17 cellular contexts compared by ENCODE assay signal in genomic region chr4:112378858-112379257, GRCh38.
DNase-seq lines count a peak whose midpoint lies in the region; ATAC-seq and TF ChIP-seq lines count a peak whose summit lies in the region.
"Had no signal": no experiment of that assay in that cellular context is flagged by ENCODE, and none has a peak within 500 bp of the region (broad histone marks: within the 10 kb centered on the region; RNA-seq: fewer than 3 reads in every experiment).

No MANE protein-coding gene starts in this region.

- H3K9me3 ChIP-seq in iPS-18c (ENCODE audit: control insufficient read depth, insufficient read depth, low read length) (no peaks in the 10 kb centered on the region), gastrocnemius medialis (no peaks in the 10 kb centered on the region)
- H3K9me3 ChIP-seq: breast epithelium, thyroid gland had no signal

- in situ Hi-C loops in gastrocnemius medialis (cut with MboI; ENCODE audit: low sequenced_read_pairs in 4 of 4) = no loop called here
- in situ Hi-C loops in KBM-7 (cut with MboI; ENCODE audit: low pct_unique_long_range_greater_than_20kb, low sequenced_read_pairs) = no loop called here

- H3K36me3 ChIP-seq in gastrocnemius medialis = no peaks in the 10 kb centered on the region
- H3K36me3 ChIP-seq: breast epithelium had no signal

- H3K27ac ChIP-seq in gastrocnemius medialis = no peak overlapping the region
- H3K27ac ChIP-seq: breast epithelium, thyroid gland had no signal

- ATAC-seq in GM18868 (IDR thresholded peaks at IDR 0.05; ENCODE audit: unreplicated experiment) (peak; percentile 60), WTC11 (peak; percentile 10), gastrocnemius medialis (peak in 1 of 2 donors; percentile 58), natural killer cell (no peak)

- CTCF ChIA-PET in WTC11 (lab: Charles Lee) = interaction anchor here (0.6 to 1.1 kb wide), 10 partner anchors 18 to 1305 kb away, joined by 3 to 11 read pairs (median 3); no protein-coding TSS in a partner anchor

- DNase-seq in WTC11 (ENCODE audit: low spot score) (no peak), gastrocnemius medialis (no peak), cortex of kidney (lab: John Stamatoyannopoulos, UW) (no peak), GM20000 (ENCODE audit: low spot score) (no peak), KBM-7 (no peak), natural killer cell (no peak)
- DNase-seq: activated CD4-positive, alpha-beta T cell treated with anti-CD3 and anti-CD28 coated beads, Interleukin-2, amount 50 U/mL, for 4 hours; activated T-cell treated with anti-CD3 and anti-CD28 coated beads for 4 hours; HCEC 1CT; NCI-H1694; NCI-H446; SW 1271; thyroid gland had no signal

- peak overlapping the region; percentile 59 for H3K4me3 Mint-ChIP-seq in WTC11
- H3K4me3 Mint-ChIP-seq in natural killer cell = no peak overlapping the region
- H3K4me3 Mint-ChIP-seq: activated naive CD4-positive, alpha-beta T cell treated with anti-CD3 and anti-CD28 coated beads, Interleukin-2, amount 50 U/mL, for 24 hours had no signal

- no peaks in the 10 kb centered on the region for H3K27me3 ChIP-seq in gastrocnemius medialis
- H3K27me3 ChIP-seq: breast epithelium, thyroid gland had no signal

- H3K4me3 ChIP-seq in iPS-18c (ENCODE audit: insufficient read depth, low read depth, low read length) (0 out of 2 replicates have a peak overlapping the region, but pooled peaks have one; percentile 0), gastrocnemius medialis (peak overlapping the region in 3 of 4 donors; percentile 19 to 41 (median 33))
- H3K4me3 ChIP-seq: breast epithelium, thyroid gland had no signal

- H3K27me3 Mint-ChIP-seq in WTC11 (ENCODE audit: low read depth) (peaks cover 39% of the 10 kb centered on the region), natural killer cell (ENCODE audit: low read depth in 2 of 2) (peaks cover 0 to 3% of the 10 kb centered on the region in 2 donors)
- H3K27me3 Mint-ChIP-seq: activated naive CD4-positive, alpha-beta T cell treated with anti-CD3 and anti-CD28 coated beads, Interleukin-2, amount 50 U/mL, for 24 hours had no signal

- TF ChIP-seq CTCF in WTC11 (IDR thresholded peaks at IDR 0.05) (no peak), gastrocnemius medialis (IDR thresholded peaks at IDR 0.05 in 4 of 5, conservative IDR thresholded peaks at IDR 0.05 in 1 of 5) (no peak), GM20000 (IDR thresholded peaks at IDR 0.05; ENCODE audit: extremely low read depth, missing control alignments) (no peak), natural killer cell (IDR thresholded peaks at IDR 0.05) (no peak)

- intact Hi-C loops in gastrocnemius medialis (cut with DNase I; ENCODE audit: low total_unique reads) = no loop called here
- intact Hi-C loops in natural killer cell (cut with micrococcal nuclease) = no loop called here

- H3K4me1 ChIP-seq in gastrocnemius medialis = no peaks in the 10 kb centered on the region
- H3K4me1 ChIP-seq: breast epithelium had no signal

- POLR2A ChIA-PET in WTC11 (lab: Charles Lee) = no interaction called here

- no peaks in the 10 kb centered on the region; the same call in 1 of the 2 replicates for H3K9me3 Mint-ChIP-seq in WTC11
- H3K9me3 Mint-ChIP-seq in natural killer cell = no peaks in the 10 kb centered on the region
- H3K9me3 Mint-ChIP-seq: activated naive CD4-positive, alpha-beta T cell treated with anti-CD3 and anti-CD28 coated beads, Interleukin-2, amount 50 U/mL, for 24 hours had no signal

- no peak for TF ChIP-seq POLR2A in gastrocnemius medialis (IDR thresholded peaks at IDR 0.05)

- H3K27ac Mint-ChIP-seq in WTC11 (no peak overlapping the region), natural killer cell (no peak overlapping the region)
- H3K27ac Mint-ChIP-seq: activated naive CD4-positive, alpha-beta T cell treated with anti-CD3 and anti-CD28 coated beads, Interleukin-2, amount 50 U/mL, for 24 hours had no signal

- H3K4me1 Mint-ChIP-seq in WTC11 (peaks cover 8% of the 10 kb centered on the region), natural killer cell (no peaks in the 10 kb centered on the region)
- H3K4me1 Mint-ChIP-seq: activated naive CD4-positive, alpha-beta T cell treated with anti-CD3 and anti-CD28 coated beads, Interleukin-2, amount 50 U/mL, for 24 hours had no signal

- no peaks in the 10 kb centered on the region for H3K36me3 Mint-ChIP-seq in WTC11
- no peaks in the 10 kb centered on the region for H3K36me3 Mint-ChIP-seq in natural killer cell

TF ChIP-seq in WTC11, 78 proteins besides CTCF, POLR2A, EP300 and RAD21:
- TF ChIP-seq GABPB1 (CRISPR knock-in tag; IDR thresholded peaks at IDR 0.05) = no peak
- no peak for TF ChIP-seq TEAD4 (CRISPR knock-in tag; IDR thresholded peaks at IDR 0.05)
- no peak for TF ChIP-seq SMAD4 (CRISPR knock-in tag; IDR thresholded peaks at IDR 0.05)
- TF ChIP-seq CREB1 (CRISPR knock-in tag; IDR thresholded peaks at IDR 0.05) = no peak
- no peak for TF ChIP-seq ETV6 (CRISPR knock-in tag; IDR thresholded peaks at IDR 0.05)
- TF ChIP-seq ZNF425 (CRISPR knock-in tag; conservative IDR thresholded peaks at IDR 0.05) = no peak
- no peak for TF ChIP-seq CDX4 (CRISPR knock-in tag; IDR thresholded peaks at IDR 0.05; ENCODE audit: borderline replicate concordance)
- no peak for TF ChIP-seq FOXK1 (CRISPR knock-in tag; IDR thresholded peaks at IDR 0.05)
- TF ChIP-seq MAX (CRISPR knock-in tag; IDR thresholded peaks at IDR 0.05) = no peak
- no peak for TF ChIP-seq ZNF138 (CRISPR knock-in tag; conservative IDR thresholded peaks at IDR 0.05)
- no peak for TF ChIP-seq OVOL2 (CRISPR knock-in tag; IDR thresholded peaks at IDR 0.05; ENCODE audit: borderline replicate concordance)
- no peak for TF ChIP-seq FOXP4 (CRISPR knock-in tag; IDR thresholded peaks at IDR 0.05)
- no peak for TF ChIP-seq JUN (CRISPR knock-in tag; IDR thresholded peaks at IDR 0.05)
- TF ChIP-seq E2F1 (CRISPR knock-in tag; IDR thresholded peaks at IDR 0.05) = no peak
- no peak for TF ChIP-seq MXD4 (CRISPR knock-in tag; IDR thresholded peaks at IDR 0.05; ENCODE audit: borderline replicate concordance)
TF ChIP-seq in WTC11: peak in this region for 0.

Comparison
In these comparisons a context has a peak if more than half of its experiments do, and no peak if none do; other contexts are left out.
1. ATAC-seq: peak in GM18868 (single experiment) and WTC11 (single experiment); none in natural killer cell (0 of 3).